In genomic region chr9:23120630-23121029, GRCh38 we compare ENCODE assay signal across 32 cellular contexts.
"Had no signal": no experiment of that assay in that cellular context is flagged by ENCODE, and none has a peak within 500 bp of the region (broad histone marks: within the 10 kb centered on the region; RNA-seq: fewer than 3 reads in every experiment).

No MANE protein-coding gene starts in this region.

- DNase-seq: activated B cell treated with CpG ODN at 0.5 μM for 24 hours; activated CD4-positive, alpha-beta memory T cell treated with anti-CD3 and anti-CD28 coated beads, Interleukin-2, amount 10 ng/mL, durations not matched to agents 7 days and 5 days; activated CD4-positive, alpha-beta T cell treated with anti-CD3 and anti-CD28 coated beads for 1 hour; activated CD4-positive, alpha-beta T cell treated with anti-CD3 and anti-CD28 coated beads for 48 hours; activated CD8-positive, alpha-beta memory T cell treated with anti-CD3 and anti-CD28 coated beads for 24 hours; activated CD8-positive, alpha-beta memory T cell treated with anti-CD3 and anti-CD28 coated beads, Interleukin-2, amount 10 ng/mL, durations not matched to agents 7 days and 5 days; activated CD8-positive, alpha-beta memory T cell treated with anti-CD3 and anti-CD28 coated beads, Interleukin-2, amount 50 U/mL, for 48 hours; activated effector memory CD4-positive, alpha-beta T cell treated with Interleukin-2 at 50 U/mL for 16 hours; activated naive CD4-positive, alpha-beta T cell treated with anti-CD3 and anti-CD28 coated beads, Interleukin-2, amount 10 ng/mL, durations not matched to agents 7 days and 5 days; activated naive CD8-positive, alpha-beta T cell treated with anti-CD3 and anti-CD28 coated beads, Interleukin-2, amount 50 U/mL, for 24 hours; activated T-cell treated with anti-CD3 and anti-CD28 coated beads, Interleukin-2, amount 50 U/mL, for 48 hours; anterior cingulate cortex; cerebellar nuclear complex; NCI-H1092 treated with DMSO at 0.1 percent for 48 hours; NCI-H1436; NCI-H1694 treated with DMSO at 0.1 percent for 48 hours; NCI-H2029; NCI-H2107; NCI-H226; NCI-H446 treated with DMSO at 0.1 percent for 48 hours; NCI-H524; NCI-H774; NK-92 treated with Interleukin-12 subunit alpha and Interleukin-12 subunit beta, amount 100 ng/mL, for 24 hours; PC-3; Peyer's patch; SIG-M5; T-helper 1 cell; T-helper 2 cell; T-helper 9 cell had no signal

- H3K36me3 ChIP-seq: Peyer's patch had no signal

- H3K27ac ChIP-seq: Peyer's patch, RWPE1, VCaP had no signal

- H3K9me3 ChIP-seq: Peyer's patch had no signal

- H3K4me3 ChIP-seq: K562, Peyer's patch had no signal

- H3K4me1 ChIP-seq: Peyer's patch had no signal

- H3K27me3 ChIP-seq: Peyer's patch had no signal
